25 cellular contexts compared by ENCODE assay signal in genomic region chr9:131594906-131595675, GRCh38. TPM values are rescaled to one million over a fixed set of nuclear protein-coding genes. Genes with fewer than 3 reads are reported as not detected.
DNase-seq lines count a peak whose midpoint lies in the region; ATAC-seq and TF ChIP-seq lines count a peak whose summit lies in the region.
"Had no signal": no experiment of that assay in that cellular context is flagged by ENCODE, and none has a peak within 500 bp of the region (broad histone marks: within the 10 kb centered on the region; RNA-seq: fewer than 3 reads in every experiment).

No MANE protein-coding gene starts in this region.

- peaks cover 6% of the 10 kb centered on the region; the same call in 1 of the 2 replicates for H3K9me1 ChIP-seq in IMR-90 (ENCODE audit: insufficient read depth, low read length)

- no peak overlapping the region for H3K56ac ChIP-seq in IMR-90 (ENCODE audit: extremely low read depth, insufficient read depth, low read length)

- CTCF ChIA-PET in IMR-90 (lab: Yijun Ruan, JAX), result no interaction called here

- H3K9ac ChIP-seq in IMR-90 (ENCODE audit: low read depth, low read length), result no peak overlapping the region
- no peak overlapping the region for H3K9ac ChIP-seq in endodermal cell (ENCODE audit: extremely low read depth, low read length, poor library complexity, severe bottlenecking)
- H3K9ac ChIP-seq in skeletal muscle tissue (ENCODE audit: low read depth in 1 of 3, low read length in 3 of 3), result peak overlapping the region in 1 of 3 donors; percentile 25

- no peaks in the 10 kb centered on the region for H3K9me3 Mint-ChIP-seq in activated naive CD4-positive, alpha-beta T cell treated with anti-CD3 and anti-CD28 coated beads, Interleukin-2, amount 50 U/mL, for 72 hours
- H3K9me3 Mint-ChIP-seq in endodermal cell (no peaks in the 10 kb centered on the region), nephron progenitor cell (no peaks in the 10 kb centered on the region)

- peaks cover 0 to 4% of the 10 kb centered on the region in 2 donors for H3K36me3 Mint-ChIP-seq in activated naive CD4-positive, alpha-beta T cell treated with anti-CD3 and anti-CD28 coated beads, Interleukin-2, amount 50 U/mL, for 72 hours
- peaks cover 59% of the 10 kb centered on the region for H3K36me3 Mint-ChIP-seq in endodermal cell (ENCODE audit: low read depth)
- H3K36me3 Mint-ChIP-seq in nephron progenitor cell (ENCODE audit: low read depth), result peaks cover 1% of the 10 kb centered on the region

- no peak overlapping the region for H3K14ac ChIP-seq in IMR-90 (replicated peaks; ENCODE audit: low read depth, low read length)

- POLR2A ChIA-PET in IMR-90 (lab: Charles Lee; ENCODE audit: unreplicated experiment), result no interaction called here

- H4K5ac ChIP-seq in IMR-90 (ENCODE audit: low read depth, low read length), result no peak overlapping the region

- H2BK15ac ChIP-seq in IMR-90 (ENCODE audit: low read depth, low read length), result no peak overlapping the region

- H3K4me1 ChIP-seq in IMR-90 (ENCODE audit: control insufficient read depth, insufficient read depth, low read length) (0 out of 2 replicates have a peak, but pooled peaks cover 3% of the 10 kb centered on the region), endodermal cell (ENCODE audit: control insufficient read depth, insufficient read depth, low read length) (no peaks in the 10 kb centered on the region), skeletal muscle tissue (ENCODE audit: control insufficient read depth in 3 of 3, insufficient read depth in 3 of 3, low read length in 3 of 3) (peaks cover 2 to 36% (median 26%) of the 10 kb centered on the region in 3 donors)

- no peak for DNase-seq in activated naive CD4-positive, alpha-beta T cell treated with anti-CD3 and anti-CD28 coated beads, Interleukin-2, amount 50 U/mL, for 72 hours (ENCODE audit: low spot score in 2 of 2)
- DNase-seq in activated naive CD4-positive, alpha-beta T cell treated with Interleukin-2 at 50 U/mL for 16 hours, result no peak
- no peak for DNase-seq in IMR-90
- peak; percentile 39 for DNase-seq in endodermal cell
- no peak for DNase-seq in NCI-H1048 (lab: John Stamatoyannopoulos, UW)
- DNase-seq in nephron progenitor cell, result no peak
- no peak for DNase-seq in NCI-H128 (lab: John Stamatoyannopoulos, UW; ENCODE audit: unreplicated experiment)
- DNase-seq: activated CD8-positive, alpha-beta T cell treated with anti-CD3 and anti-CD28 coated beads, Interleukin-2, amount 10 ng/mL, durations not matched to agents 7 days and 5 days; activated T-cell treated with anti-CD3 and anti-CD28 coated beads for 4 hours; aorta; Calu3; glutamatergic neuron; NCI-H1092; NCI-H2029; NCI-H226; NCI-H774; small intestine; stimulated activated naive CD4-positive, alpha-beta T cell had no signal

- TF ChIP-seq POLR2A in IMR-90 (IDR thresholded peaks at IDR 0.05; ENCODE audit: low read depth, low read length), result no peak

- intact Hi-C loops in IMR-90 (cut with micrococcal nuclease), result loop anchor here (5.0 kb wide), 1 partner anchor 62 kb away; no protein-coding TSS in a partner anchor

- no peaks in the 10 kb centered on the region for H3K4me1 Mint-ChIP-seq in endodermal cell
- H3K4me1 Mint-ChIP-seq in nephron progenitor cell, result peaks cover 9% of the 10 kb centered on the region

- H3K79me1 ChIP-seq in IMR-90 (ENCODE audit: low read depth in 1 of 2, low read length in 2 of 2), result no peaks in the 10 kb centered on the region

- peak overlapping the region; percentile 56 to 85 for H3K27ac Mint-ChIP-seq in activated naive CD4-positive, alpha-beta T cell treated with anti-CD3 and anti-CD28 coated beads, Interleukin-2, amount 50 U/mL, for 72 hours
- H3K27ac Mint-ChIP-seq in endodermal cell (peak overlapping the region; percentile 64), nephron progenitor cell (no peak overlapping the region)
- H3K27ac Mint-ChIP-seq: activated CD8-positive, alpha-beta T cell treated with anti-CD3 and anti-CD28 coated beads, Interleukin-2, amount 10 ng/mL, durations not matched to agents 7 days and 5 days had no signal

- H4K8ac ChIP-seq in IMR-90 (ENCODE audit: low read depth in 2 of 2, low read length in 2 of 2), result no peak overlapping the region

- H4K20me1 ChIP-seq in IMR-90 (ENCODE audit: insufficient read depth, low read length), result no peaks in the 10 kb centered on the region; the same call in 1 of the 2 replicates

- H2AK9ac ChIP-seq in IMR-90 (replicated peaks; ENCODE audit: low read depth, low read length, poor library complexity), result peak overlapping the region; percentile 10

- no peak for TF ChIP-seq CTCF in IMR-90 (conservative IDR thresholded peaks at IDR 0.05; ENCODE audit: low read depth, low read length)
- TF ChIP-seq CTCF in endodermal cell (conservative IDR thresholded peaks at IDR 0.05), result no peak
- no peak for TF ChIP-seq CTCF in nephron progenitor cell (IDR thresholded peaks at IDR 0.05)

- no peak overlapping the region for H4K91ac ChIP-seq in IMR-90 (ENCODE audit: insufficient read depth, low read depth, low read length)

- dilution Hi-C loops in IMR-90 (cut with HindIII; ENCODE audit: low sequenced_read_pairs, unreplicated experiment), result no loop called here

- H3K4me3 Mint-ChIP-seq in endodermal cell (no peak overlapping the region), nephron progenitor cell (no peak overlapping the region)
- H3K4me3 Mint-ChIP-seq: activated CD8-positive, alpha-beta T cell treated with anti-CD3 and anti-CD28 coated beads, Interleukin-2, amount 10 ng/mL, durations not matched to agents 7 days and 5 days had no signal

- H3K4me3 ChIP-seq in IMR-90 (ENCODE audit: insufficient read depth, low read depth, low read length) (no peak overlapping the region), endodermal cell (ENCODE audit: low read length) (no peak overlapping the region), skeletal muscle tissue (ENCODE audit: low read length in 3 of 3) (no peak overlapping the region)
- H3K4me3 ChIP-seq: cardiac muscle cell, lung, thoracic aorta had no signal

- H3K36me3 ChIP-seq in IMR-90 (ENCODE audit: control insufficient read depth, insufficient read depth, low read length) (peaks cover 38% of the 10 kb centered on the region), endodermal cell (ENCODE audit: control insufficient read depth, insufficient read depth, low read length) (peaks cover 40% of the 10 kb centered on the region), skeletal muscle tissue (ENCODE audit: control insufficient read depth in 3 of 3, insufficient read depth in 3 of 3, low read length in 3 of 3) (peaks cover 49 to 72% (median 59%) of the 10 kb centered on the region in 3 donors)

- H2AK5ac ChIP-seq in IMR-90 (ENCODE audit: low read depth, low read length), result no peak overlapping the region

- no peak overlapping the region for H3K4ac ChIP-seq in IMR-90 (ENCODE audit: low read depth, low read length)

- ATAC-seq in activated naive CD4-positive, alpha-beta T cell treated with anti-CD3 and anti-CD28 coated beads, Interleukin-2, amount 50 U/mL, for 72 hours, result no peak
- no peak for ATAC-seq in IMR-90 (ENCODE audit: low read depth)
- ATAC-seq: activated CD8-positive, alpha-beta T cell treated with anti-CD3 and anti-CD28 coated beads, Interleukin-2, amount 10 ng/mL, durations not matched to agents 7 days and 5 days had no signal

- H3K27ac ChIP-seq in IMR-90 (ENCODE audit: insufficient read depth, low read length), result no peak overlapping the region
- H3K27ac ChIP-seq in endodermal cell (ENCODE audit: low read depth, low read length), result no peak overlapping the region
- H3K27ac ChIP-seq in skeletal muscle tissue (ENCODE audit: low read depth, low read length), result peak overlapping the region; percentile 25
- H3K27ac ChIP-seq: cardiac muscle cell, thoracic aorta had no signal

- no peak overlapping the region for H2BK5ac ChIP-seq in IMR-90 (ENCODE audit: low read depth, low read length, poor library complexity, severe bottlenecking)

- no peak overlapping the region for H3K4me2 ChIP-seq in IMR-90 (ENCODE audit: low read depth, low read length)

- no peak for TF ChIP-seq RAD21 in IMR-90 (IDR thresholded peaks at IDR 0.05; ENCODE audit: low read length)

- no peak overlapping the region for H3K18ac ChIP-seq in IMR-90 (ENCODE audit: low read depth, low read length)

- BruUV-seq in IMR-90 (replicated peaks; lab: Mats Ljungman, UMichigan), result no TSS peak

- in situ Hi-C loops in IMR-90 (cut with MboI; ENCODE audit: low sequenced_read_pairs), result loop anchor here (5.0 to 25.0 kb wide), 2 partner anchors 147 to 667 kb away; partner anchors contain the start of gene RAPGEF1

- no peak overlapping the region for H2BK20ac ChIP-seq in IMR-90 (ENCODE audit: low read depth, low read length)

- no peaks in the 10 kb centered on the region for H3K27me3 Mint-ChIP-seq in endodermal cell (ENCODE audit: insufficient read depth)
- peaks cover 4% of the 10 kb centered on the region for H3K27me3 Mint-ChIP-seq in nephron progenitor cell (ENCODE audit: low read depth, poor library complexity)

- H2AFZ ChIP-seq in IMR-90 (replicated peaks; ENCODE audit: low read length, poor library complexity), result no peak overlapping the region

- H3K27me3 ChIP-seq in IMR-90 (ENCODE audit: control insufficient read depth, insufficient read depth, low read length) (no peaks in the 10 kb centered on the region), endodermal cell (ENCODE audit: control insufficient read depth, insufficient read depth, low read length, poor library complexity, severe bottlenecking) (no peaks in the 10 kb centered on the region), skeletal muscle tissue (ENCODE audit: control insufficient read depth in 3 of 3, insufficient read depth in 3 of 3, low read length in 3 of 3) (no peaks in the 10 kb centered on the region)
- H3K27me3 ChIP-seq: cardiac muscle cell had no signal

- 100% methylated on average over 2 of the region's 20 CpGs; no CpG with 5 or more reads in 1 of the 2 experiments for WGBS in IMR-90 (ENCODE audit: extremely low coverage in 2 of 2, insufficient read length in 1 of 2), 2 experiments
- 88 to 95% methylated on average over 6 to 20 of the region's 20 CpGs for WGBS in endodermal cell (ENCODE audit: insufficient coverage in 1 of 2, insufficient read length in 1 of 2), 2 experiments

- H3K23ac ChIP-seq in IMR-90 (ENCODE audit: low read depth, low read length), result no peak overlapping the region

- H3K9me3 ChIP-seq in IMR-90 (ENCODE audit: control insufficient read depth, insufficient read depth, low read length), result no peaks in the 10 kb centered on the region
- no peaks in the 10 kb centered on the region for H3K9me3 ChIP-seq in endodermal cell (ENCODE audit: control insufficient read depth, low read length)
- H3K9me3 ChIP-seq in skeletal muscle tissue (ENCODE audit: control insufficient read depth in 3 of 3, low read length in 3 of 3), result no peaks in the 10 kb centered on the region
- H3K9me3 ChIP-seq: thoracic aorta had no signal

- H2BK120ac ChIP-seq in IMR-90 (ENCODE audit: low read depth, low read length), result no peak overlapping the region

RNA-seq across cellular contexts. Expression of gene PRRT1B, which starts 49.8 kb away (rescaled TPM):
- not detected for total RNA-seq in activated naive CD4-positive, alpha-beta T cell treated with anti-CD3 and anti-CD28 coated beads, Interleukin-2, amount 50 U/mL, for 72 hours
- total RNA-seq in IMR-90 (2012; rRNA removed) (not detected in 2 replicates), endodermal cell (10 to 100 TPM; 42.9 to 71.4 TPM), skeletal muscle tissue (not detected)
- polyA plus RNA-seq in IMR-90 (2012; rRNA removed), result not detected in 2 replicates
- polyA plus RNA-seq in IMR-90 (2012; cell fraction: cytosol; rRNA removed), result not detected in 2 replicates
- not detected in 2 replicates for polyA plus RNA-seq in IMR-90 (2012; cell fraction: nucleus; rRNA removed; ENCODE audit: low replicate concordance)
- 0.93 TPM for polyA plus RNA-seq in endodermal cell (2013, experiment 1 of 2)
- polyA plus RNA-seq in endodermal cell (2013, experiment 2 of 2), result 1.1 TPM
- total RNA-seq: activated CD8-positive, alpha-beta T cell treated with anti-CD3 and anti-CD28 coated beads, Interleukin-2, amount 10 ng/mL, durations not matched to agents 7 days and 5 days; aorta; Calu3; cardiac muscle cell; dermis blood vessel endothelial cell; kidney epithelial cell; thoracic aorta had no signal
- polyA plus RNA-seq: aorta, BJ, cardiac muscle cell had no signal

Comparison
In these comparisons a context has a peak if more than half of its experiments do, and no peak if none do; other contexts are left out.
1. RNA of gene PRRT1B, which starts 49.8 kb away (total RNA-seq): 42.9 to 71.4 TPM in endodermal cell; not detected in activated naive CD4-positive, alpha-beta T cell treated with anti-CD3 and anti-CD28 coated beads, Interleukin-2, amount 50 U/mL, for 72 hours, not detected in IMR-90 and not detected in skeletal muscle tissue (single experiment); every median in the first group is over 10 times any median in the second.